In the genomic region with DNA sequence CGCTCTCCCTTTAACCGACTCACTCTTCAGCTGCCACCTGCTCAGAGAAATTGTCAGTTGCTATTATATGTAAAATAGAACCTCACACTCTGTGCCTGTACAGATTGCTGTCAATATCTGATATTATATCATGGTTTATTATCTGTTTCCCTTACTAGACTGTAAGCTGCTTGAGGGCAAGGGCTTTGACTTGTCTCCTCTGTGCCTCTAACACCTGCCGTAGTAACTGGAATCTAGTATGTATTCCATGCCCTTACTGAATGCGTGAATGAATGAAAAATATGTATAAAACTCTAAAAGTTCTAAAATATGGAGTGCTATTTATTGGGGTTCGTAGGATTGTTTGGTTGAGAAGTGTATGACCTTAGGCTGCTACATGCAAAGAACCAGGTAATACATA, we compare ENCODE assay signal across 22 cellular contexts. TPM values are rescaled to one million over a fixed set of nuclear protein-coding genes. Genes with fewer than 3 reads are reported as not detected.
A peak's percentile ranks its signal among the peaks of the same experiment; 100 is the strongest.
DNase-seq lines count a peak whose midpoint lies in the region; ATAC-seq and TF ChIP-seq lines count a peak whose summit lies in the region.
"Had no signal": no experiment of that assay in that cellular context is flagged by ENCODE, and none has a peak within 500 bp of the region (broad histone marks: within the 10 kb centered on the region; RNA-seq: fewer than 3 reads in every experiment).

No MANE protein-coding gene starts in this region.

- no peaks in the 10 kb centered on the region for H3K36me3 ChIP-seq in Loucy (ENCODE audit: insufficient read depth, low read length)
- H3K36me3 ChIP-seq: ascending aorta, esophagus muscularis mucosa, neural progenitor cell, SJSA1 had no signal

- peaks cover 44% of the 10 kb centered on the region for H3K79me2 ChIP-seq in Loucy (ENCODE audit: insufficient read depth, low read length)

- peak overlapping the region; percentile 98 for H3K4me2 ChIP-seq in Loucy (ENCODE audit: low read depth, low read length, poor library complexity, severe bottlenecking)
- H3K4me2 ChIP-seq: neural progenitor cell had no signal

- no peaks in the 10 kb centered on the region for H3K27me3 Mint-ChIP-seq in activated T-cell treated with anti-CD3 and anti-CD28 coated beads, Interleukin-2, amount 50 U/mL, for 4 hours (ENCODE audit: low read depth)
- H3K27me3 Mint-ChIP-seq in activated naive CD8-positive, alpha-beta T cell treated with anti-CD3 and anti-CD28 coated beads, Interleukin-2, amount 10 ng/mL, durations not matched to agents 7 days and 5 days, result no peaks in the 10 kb centered on the region
- no peaks in the 10 kb centered on the region for H3K27me3 Mint-ChIP-seq in stimulated activated memory B cell treated with anti-CD40 and anti-IgM and Interleukin-4, amounts not matched to agents 10 μg/mL and 1 μg/mL and 100 μg/mL, for 72 hours

- H4K20me1 ChIP-seq in Loucy (ENCODE audit: insufficient read depth, low read length, poor library complexity, severe bottlenecking), result peaks cover 12% of the 10 kb centered on the region

- intact Hi-C loops in Right ventricle myocardium inferior (cut with DNase I), result no loop called here

- no peaks in the 10 kb centered on the region for H3K27me3 ChIP-seq in Loucy (ENCODE audit: insufficient read depth, low read length, poor library complexity, severe bottlenecking)
- H3K27me3 ChIP-seq: ascending aorta, esophagus muscularis mucosa, neural progenitor cell, SJSA1 had no signal

- H3K9me3 Mint-ChIP-seq in activated T-cell treated with anti-CD3 and anti-CD28 coated beads, Interleukin-2, amount 50 U/mL, for 4 hours, result peaks cover 5% of the 10 kb centered on the region
- H3K9me3 Mint-ChIP-seq in activated naive CD8-positive, alpha-beta T cell treated with anti-CD3 and anti-CD28 coated beads, Interleukin-2, amount 10 ng/mL, durations not matched to agents 7 days and 5 days, result peaks cover 3% of the 10 kb centered on the region
- no peaks in the 10 kb centered on the region for H3K9me3 Mint-ChIP-seq in stimulated activated memory B cell treated with anti-CD40 and anti-IgM and Interleukin-4, amounts not matched to agents 10 μg/mL and 1 μg/mL and 100 μg/mL, for 72 hours
- H3K9me3 Mint-ChIP-seq: neural progenitor cell had no signal

- peak overlapping the region; percentile 86 for H3K27ac Mint-ChIP-seq in activated naive CD8-positive, alpha-beta T cell treated with anti-CD3 and anti-CD28 coated beads, Interleukin-2, amount 10 ng/mL, durations not matched to agents 7 days and 5 days
- peak overlapping the region; percentile 83 for H3K27ac Mint-ChIP-seq in stimulated activated memory B cell treated with anti-CD40 and anti-IgM and Interleukin-4, amounts not matched to agents 10 μg/mL and 1 μg/mL and 100 μg/mL, for 72 hours
- H3K27ac Mint-ChIP-seq: neural progenitor cell had no signal

- no peak for DNase-seq in activated T-cell treated with anti-CD3 and anti-CD28 coated beads, Interleukin-2, amount 50 U/mL, for 4 hours
- no peak for DNase-seq in activated T-cell treated with anti-CD3 and anti-CD28 coated beads, Interleukin-2, amount 50 U/mL, for 48 hours
- no peak for DNase-seq in activated naive CD8-positive, alpha-beta T cell treated with anti-CD3 and anti-CD28 coated beads, Interleukin-2, amount 10 ng/mL, durations not matched to agents 7 days and 5 days
- DNase-seq in GM10266 (ENCODE audit: extremely low spot score) (no peak), Right ventricle myocardium inferior (ENCODE audit: missing footprints) (no peak)
- no peak for DNase-seq in activated CD4-positive, CD25-positive, alpha-beta regulatory T cell (lab: John Stamatoyannopoulos, UW)
- DNase-seq: ACHN; activated CD4-positive, alpha-beta T cell treated with anti-CD3 and anti-CD28 coated beads for 1 hour; DMS79; HCEC 1CT; mesendoderm; stimulated activated CD4-positive, alpha-beta T cell treated with anti-CD3 and anti-CD28 coated beads, Interleukin-4, amount 100 ng/mL, for 1 hour; T1000 had no signal

- H3K4me1 ChIP-seq in Loucy (ENCODE audit: insufficient read depth, low read length, poor library complexity, severe bottlenecking), result peaks cover 50% of the 10 kb centered on the region
- H3K4me1 ChIP-seq: ascending aorta, esophagus muscularis mucosa had no signal

- peak overlapping the region; percentile 79 for H3K4me3 ChIP-seq in Loucy (ENCODE audit: low read length, poor library complexity, severe bottlenecking)
- H3K4me3 ChIP-seq: ascending aorta, esophagus muscularis mucosa, neural progenitor cell, SJSA1, skin epidermis had no signal

- H3K9me3 ChIP-seq in Loucy (ENCODE audit: insufficient read depth, low read depth, low read length), result no peaks in the 10 kb centered on the region
- H3K9me3 ChIP-seq: ascending aorta, esophagus muscularis mucosa, SJSA1 had no signal

- ATAC-seq in activated T-cell treated with anti-CD3 and anti-CD28 coated beads, Interleukin-2, amount 50 U/mL, for 4 hours, result no peak
- ATAC-seq in activated naive CD8-positive, alpha-beta T cell treated with anti-CD3 and anti-CD28 coated beads, Interleukin-2, amount 10 ng/mL, durations not matched to agents 7 days and 5 days (ENCODE audit: low read depth), result no peak
- ATAC-seq in stimulated activated memory B cell treated with anti-CD40 and anti-IgM and Interleukin-4, amounts not matched to agents 10 μg/mL and 1 μg/mL and 100 μg/mL, for 72 hours, result no peak
- ATAC-seq in Right ventricle myocardium inferior, result no peak
- ATAC-seq: HepG2 had no signal

- H3K4me3 Mint-ChIP-seq in activated T-cell treated with anti-CD3 and anti-CD28 coated beads, Interleukin-2, amount 50 U/mL, for 4 hours, result peak overlapping the region; percentile 97
- H3K4me3 Mint-ChIP-seq in activated naive CD8-positive, alpha-beta T cell treated with anti-CD3 and anti-CD28 coated beads, Interleukin-2, amount 10 ng/mL, durations not matched to agents 7 days and 5 days, result peak overlapping the region; percentile 77
- H3K4me3 Mint-ChIP-seq in stimulated activated memory B cell treated with anti-CD40 and anti-IgM and Interleukin-4, amounts not matched to agents 10 μg/mL and 1 μg/mL and 100 μg/mL, for 72 hours, result no peak overlapping the region
- H3K4me3 Mint-ChIP-seq: neural progenitor cell had no signal

- POLR2A ChIA-PET in activated naive CD8-positive, alpha-beta T cell treated with anti-CD3 and anti-CD28 coated beads, Interleukin-2, amount 10 ng/mL, durations not matched to agents 7 days and 5 days (lab: Charles Lee), result interaction anchor here (1.0 to 16.2 kb wide), 11 partner anchors 9 to 792 kb away, joined by 3 to 420 read pairs (median 84); a partner anchor contains a TSS

- no peaks in the 10 kb centered on the region for H3K9me2 ChIP-seq in Loucy (replicated peaks; ENCODE audit: low read depth, low read length)

- H3F3A ChIP-seq in Loucy (ENCODE audit: low read depth), result peaks cover 12% of the 10 kb centered on the region; the same call in 1 of the 2 replicates

- H3K36me3 Mint-ChIP-seq in activated T-cell treated with anti-CD3 and anti-CD28 coated beads, Interleukin-2, amount 50 U/mL, for 4 hours (ENCODE audit: insufficient read depth), result peaks cover 23% of the 10 kb centered on the region
- peaks cover 26% of the 10 kb centered on the region for H3K36me3 Mint-ChIP-seq in activated naive CD8-positive, alpha-beta T cell treated with anti-CD3 and anti-CD28 coated beads, Interleukin-2, amount 10 ng/mL, durations not matched to agents 7 days and 5 days
- peaks cover 20% of the 10 kb centered on the region for H3K36me3 Mint-ChIP-seq in stimulated activated memory B cell treated with anti-CD40 and anti-IgM and Interleukin-4, amounts not matched to agents 10 μg/mL and 1 μg/mL and 100 μg/mL, for 72 hours
- H3K36me3 Mint-ChIP-seq: neural progenitor cell had no signal

- peaks cover 48% of the 10 kb centered on the region for H3K4me1 Mint-ChIP-seq in activated T-cell treated with anti-CD3 and anti-CD28 coated beads, Interleukin-2, amount 50 U/mL, for 4 hours (ENCODE audit: low read depth)
- H3K4me1 Mint-ChIP-seq in activated naive CD8-positive, alpha-beta T cell treated with anti-CD3 and anti-CD28 coated beads, Interleukin-2, amount 10 ng/mL, durations not matched to agents 7 days and 5 days, result peaks cover 38% of the 10 kb centered on the region
- H3K4me1 Mint-ChIP-seq in stimulated activated memory B cell treated with anti-CD40 and anti-IgM and Interleukin-4, amounts not matched to agents 10 μg/mL and 1 μg/mL and 100 μg/mL, for 72 hours, result peaks cover 63% of the 10 kb centered on the region

- H3K9ac ChIP-seq in Loucy (ENCODE audit: low read depth, low read length, poor library complexity, severe bottlenecking), result peak overlapping the region; percentile 78
- H3K9ac ChIP-seq: neural progenitor cell had no signal

- TF ChIP-seq CTCF in Loucy (conservative IDR thresholded peaks at IDR 0.05; ENCODE audit: low read length), result no peak
- no peak for TF ChIP-seq CTCF in GM10266 (IDR thresholded peaks at IDR 0.05; ENCODE audit: control insufficient read depth, insufficient read depth, low read depth, missing control alignments)

- no peak overlapping the region for H2AFZ ChIP-seq in Loucy (ENCODE audit: low read length)
- H2AFZ ChIP-seq: neural progenitor cell had no signal

RNA-seq across cellular contexts. Expression of a gene that starts 1.7 kb away (rescaled TPM):
- total RNA-seq in activated T-cell treated with anti-CD3 and anti-CD28 coated beads, Interleukin-2, amount 50 U/mL, for 4 hours, result 100 to 1,000 TPM; 253 to 322 (median 318) TPM
- total RNA-seq in activated naive CD8-positive, alpha-beta T cell treated with anti-CD3 and anti-CD28 coated beads, Interleukin-2, amount 10 ng/mL, durations not matched to agents 7 days and 5 days, result 100 to 1,000 TPM; 111 to 116 TPM
- 0.32 TPM for total RNA-seq in Right ventricle myocardium inferior
- total RNA-seq: HepG2 had no signal

RNA-seq across cellular contexts. Expression of a gene that starts 29.5 kb away (rescaled TPM):
- 10 to 100 TPM in 2 of 3 donors, 1 to 10 TPM in 1; 9.8 to 14.8 (median 12.1) TPM for total RNA-seq in activated T-cell treated with anti-CD3 and anti-CD28 coated beads, Interleukin-2, amount 50 U/mL, for 4 hours
- 1 to 10 TPM in 1 of 2 experiments, under 1 TPM in 1; 0.72 to 1.0 TPM for total RNA-seq in activated naive CD8-positive, alpha-beta T cell treated with anti-CD3 and anti-CD28 coated beads, Interleukin-2, amount 10 ng/mL, durations not matched to agents 7 days and 5 days
- 0.76 TPM for total RNA-seq in Right ventricle myocardium inferior
- total RNA-seq: ascending aorta, HepG2, pulmonary artery endothelial cell, SJSA1 had no signal

Comparison
In these comparisons a context has a peak if more than half of its experiments do, and no peak if none do; other contexts are left out.
1. RNA of a gene that starts 1.7 kb away (total RNA-seq): 253 to 322 TPM in activated T-cell treated with anti-CD3 and anti-CD28 coated beads, Interleukin-2, amount 50 U/mL, for 4 hours and 111 to 116 TPM in activated naive CD8-positive, alpha-beta T cell treated with anti-CD3 and anti-CD28 coated beads, Interleukin-2, amount 10 ng/mL, durations not matched to agents 7 days and 5 days; 0.32 TPM in Right ventricle myocardium inferior (single experiment); every median in the first group is over 10 times any median in the second.